In the genomic region with DNA sequence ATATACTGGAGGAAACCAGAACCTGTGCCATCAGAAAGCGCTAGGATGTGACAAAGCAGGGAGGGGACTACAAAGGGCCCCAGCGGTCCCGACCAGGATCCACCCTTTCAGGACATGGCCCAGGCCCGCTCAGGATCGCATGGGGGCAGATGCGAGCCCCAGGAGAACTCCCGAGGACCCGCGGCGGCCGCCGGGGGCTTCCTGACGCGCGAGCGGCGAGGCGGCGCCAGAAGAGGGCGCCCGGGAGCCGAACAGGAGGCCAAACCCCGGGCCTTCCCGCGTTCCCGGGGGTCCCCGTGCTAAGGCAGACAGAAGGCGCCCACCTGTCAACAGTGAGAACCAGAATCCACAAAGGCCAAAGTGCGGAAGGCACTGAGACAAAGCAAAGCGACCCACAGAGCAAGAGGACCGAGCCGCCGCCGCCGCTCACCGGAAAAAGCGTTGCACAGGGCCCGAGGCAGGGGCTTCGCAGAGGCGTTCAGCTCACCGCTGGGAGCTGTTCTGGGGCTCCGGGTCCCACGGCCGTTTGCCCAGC, we compare ENCODE assay signal across 9 cellular contexts. TPM values are rescaled to one million over a fixed set of nuclear protein-coding genes. Genes with fewer than 3 reads are reported as not detected.
DNase-seq lines count a peak whose midpoint lies in the region; ATAC-seq, FAIRE-seq and TF ChIP-seq lines count a peak whose summit lies in the region.
"Had no signal": no experiment of that assay in that cellular context is flagged by ENCODE, and none has a peak within 500 bp of the region (broad histone marks: within the 10 kb centered on the region; RNA-seq: fewer than 3 reads in every experiment).

No MANE protein-coding gene starts in this region.

- no peaks in the 10 kb centered on the region for H3K4me1 ChIP-seq in lower lobe of right lung

- peak overlapping the region; percentile 44 for H3K4me3 ChIP-seq in choroid plexus epithelial cell (ENCODE audit: low read depth, low read length)
- peak overlapping the region; percentile 42 for H3K4me3 ChIP-seq in lower lobe of right lung

- TF ChIP-seq CTCF in choroid plexus epithelial cell (conservative IDR thresholded peaks at IDR 0.05; ENCODE audit: low read depth, low read length) (peak; percentile 60), lower lobe of right lung (IDR thresholded peaks at IDR 0.05) (peak; percentile 82)

- FAIRE-seq in RCC 7860 (lab: Jason Lieb, UNC) = no peak
- FAIRE-seq: G401.6 had no signal

- DNase-seq in NCI-H146 (lab: John Stamatoyannopoulos, UW) (peak; percentile 52), NCI-H146 treated with DMSO at 0.1 percent for 48 hours (lab: John Stamatoyannopoulos, UW; ENCODE audit: unreplicated experiment) (no peak), NCI-H128 (lab: John Stamatoyannopoulos, UW; ENCODE audit: unreplicated experiment) (peak; percentile 22), choroid plexus epithelial cell (ENCODE audit: low read depth) (peak; percentile 36), lower lobe of right lung (peak; percentile 72), RCC 7860 (ENCODE audit: low spot score) (no peak)
- peak; percentile 52 for DNase-seq in activated CD4-positive, alpha-beta T cell treated with anti-CD3 and anti-CD28 coated beads for 1 hour
- peak; percentile 37 to 58 (median 39) for DNase-seq in stimulated activated CD4-positive, alpha-beta T cell treated with anti-CD3 and anti-CD28 coated beads, TNF-alpha, amount 100 ng/mL, for 24 hours (ENCODE audit: low read depth in 3 of 3)

- intact Hi-C loops in lower lobe of right lung (cut with DNase I) = no loop called here

- peak overlapping the region; percentile 58 for H3K27ac ChIP-seq in lower lobe of right lung

- ATAC-seq in lower lobe of right lung = peak; percentile 89 to 92

- H3K36me3 ChIP-seq in lower lobe of right lung = no peaks in the 10 kb centered on the region

- no peaks in the 10 kb centered on the region for H3K27me3 ChIP-seq in lower lobe of right lung (ENCODE audit: low read depth)

- no peaks in the 10 kb centered on the region for H3K9me3 ChIP-seq in lower lobe of right lung

RNA-seq across cellular contexts. Expression of a gene that starts 7.3 kb away (rescaled TPM):
- not detected for total RNA-seq in lower lobe of right lung

RNA-seq across cellular contexts. Expression of a gene that starts 39.2 kb away (rescaled TPM):
- total RNA-seq in lower lobe of right lung = 57.6 TPM

RNA-seq across cellular contexts. Expression of a gene that starts 45.7 kb away (rescaled TPM):
- not detected for total RNA-seq in lower lobe of right lung

Comparison
In these comparisons a context has a peak if more than half of its experiments do, and no peak if none do; other contexts are left out.
1. DNase-seq: peak in NCI-H146 (single experiment), NCI-H128 (single experiment), activated CD4-positive, alpha-beta T cell treated with anti-CD3 and anti-CD28 coated beads for 1 hour (single experiment), choroid plexus epithelial cell (single experiment), lower lobe of right lung (single experiment) and stimulated activated CD4-positive, alpha-beta T cell treated with anti-CD3 and anti-CD28 coated beads, TNF-alpha, amount 100 ng/mL, for 24 hours (3 of 3); none in NCI-H146 treated with DMSO at 0.1 percent for 48 hours (single experiment) and RCC 7860 (single experiment).